8 cellular contexts compared by ENCODE assay signal in genomic region chrX:10098235-10098819, GRCh38. TPM values are rescaled to one million over a fixed set of nuclear protein-coding genes. Genes with fewer than 3 reads are reported as not detected.
A peak's percentile ranks its signal among the peaks of the same experiment; 100 is the strongest.
DNase-seq lines count a peak whose midpoint lies in the region; ATAC-seq and TF ChIP-seq lines count a peak whose summit lies in the region.
"Had no signal": no experiment of that assay in that cellular context is flagged by ENCODE, and none has a peak within 500 bp of the region (broad histone marks: within the 10 kb centered on the region; RNA-seq: fewer than 3 reads in every experiment).

No MANE protein-coding gene starts in this region.

- no peak overlapping the region for H3K27ac Mint-ChIP-seq in glutamatergic neuron (ENCODE audit: unreplicated experiment)

- H3K4me3 ChIP-seq in mucosa of rectum (ENCODE audit: low read length in 2 of 2) = peak overlapping the region; percentile 24 to 70
- no peak overlapping the region for H3K4me3 ChIP-seq in aorta (ENCODE audit: low read length in 2 of 2)

- H3K27me3 ChIP-seq in mucosa of rectum (ENCODE audit: control insufficient read depth in 2 of 2, insufficient read depth in 2 of 2, low read length in 2 of 2) = peaks cover 0 to 3% of the 10 kb centered on the region in 2 donors
- no peaks in the 10 kb centered on the region for H3K27me3 ChIP-seq in aorta (ENCODE audit: control insufficient read depth in 1 of 2, insufficient read depth in 2 of 2, low read length in 1 of 2)

- H3K36me3 ChIP-seq in mucosa of rectum (ENCODE audit: control insufficient read depth in 2 of 2, insufficient read depth in 2 of 2, low read length in 2 of 2) = peaks cover 0 to 3% of the 10 kb centered on the region in 2 donors
- no peaks in the 10 kb centered on the region for H3K36me3 ChIP-seq in aorta (ENCODE audit: control insufficient read depth in 1 of 2, insufficient read depth in 2 of 2, low read length in 1 of 2)

- H3K4me1 ChIP-seq in mucosa of rectum (ENCODE audit: control insufficient read depth in 2 of 2, insufficient read depth in 2 of 2, low read length in 2 of 2) (peaks cover 7 to 14% of the 10 kb centered on the region in 2 donors), aorta (ENCODE audit: control insufficient read depth in 1 of 2, insufficient read depth in 2 of 2, low read length in 2 of 2) (no peaks in the 10 kb centered on the region)

- ATAC-seq in GM19328 (IDR thresholded peaks at IDR 0.05; ENCODE audit: unreplicated experiment) (peak; percentile 71), HG03103 (IDR thresholded peaks at IDR 0.05; ENCODE audit: low read depth, unreplicated experiment) (peak; percentile 91), aorta (ENCODE audit: low FRiP score) (no peak)

- DNase-seq in activated T-cell treated with anti-CD3 and anti-CD28 coated beads, Interleukin-2, amount 50 U/mL, for 1 hour = peak; percentile 52
- DNase-seq in aorta (no peak), glutamatergic neuron (no peak), HuH-7 (ENCODE audit: low spot score) (no peak)

- TF ChIP-seq CTCF in glutamatergic neuron (IDR thresholded peaks at IDR 0.05; ENCODE audit: partially characterized antibody, unreplicated experiment) = no peak

- no peaks in the 10 kb centered on the region for H3K9me3 ChIP-seq in mucosa of rectum (ENCODE audit: control insufficient read depth in 2 of 2, low read length in 2 of 2)
- H3K9me3 ChIP-seq in aorta (ENCODE audit: control insufficient read depth, low read length) = no peaks in the 10 kb centered on the region

- H3K4me1 Mint-ChIP-seq in glutamatergic neuron (ENCODE audit: low read depth, unreplicated experiment) = no peaks in the 10 kb centered on the region
- H3K4me1 Mint-ChIP-seq: neural crest cell had no signal

- WGBS in aorta, 2 donors = 65 to 67% methylated on average over 12 of the region's 12 CpGs

- H3K36me3 Mint-ChIP-seq in glutamatergic neuron (ENCODE audit: unreplicated experiment) = no peaks in the 10 kb centered on the region

- H3K27me3 Mint-ChIP-seq in glutamatergic neuron (ENCODE audit: unreplicated experiment) = no peaks in the 10 kb centered on the region

- H3K9ac ChIP-seq in mucosa of rectum (ENCODE audit: low read depth in 1 of 2, low read length in 2 of 2) = peak overlapping the region; percentile 12 to 42

- no peak overlapping the region for H3K4me3 Mint-ChIP-seq in glutamatergic neuron (ENCODE audit: unreplicated experiment)
- H3K4me3 Mint-ChIP-seq: neural crest cell had no signal

- H3K9me3 Mint-ChIP-seq in glutamatergic neuron (ENCODE audit: unreplicated experiment) = no peaks in the 10 kb centered on the region

- H3K27ac ChIP-seq in mucosa of rectum (ENCODE audit: low read depth in 2 of 2, low read length in 2 of 2) (peak overlapping the region; percentile 56 to 60), aorta (ENCODE audit: low read depth in 1 of 2, low read length in 2 of 2) (peak overlapping the region in 1 of 2 donors; percentile 57)

- intact Hi-C loops in aorta (cut with DNase I) = no loop called here

RNA-seq across cellular contexts. Expression of gene CLCN4, which starts 58.4 kb away (rescaled TPM):
- total RNA-seq in aorta = 1 to 10 TPM; 3.8 to 8.6 TPM
- under 1 TPM; 0.67 to 0.88 TPM for polyA plus RNA-seq in aorta
- total RNA-seq in glutamatergic neuron (ENCODE audit: unreplicated experiment) = 64.7 TPM

Comparison
In these comparisons a context has a peak if more than half of its experiments do, and no peak if none do; other contexts are left out.
1. H3K4me3 ChIP-seq: peak in mucosa of rectum (2 of 2); none in aorta (0 of 2).